Comparison of ENCODE assay signal across 17 cellular contexts in the genomic region with DNA sequence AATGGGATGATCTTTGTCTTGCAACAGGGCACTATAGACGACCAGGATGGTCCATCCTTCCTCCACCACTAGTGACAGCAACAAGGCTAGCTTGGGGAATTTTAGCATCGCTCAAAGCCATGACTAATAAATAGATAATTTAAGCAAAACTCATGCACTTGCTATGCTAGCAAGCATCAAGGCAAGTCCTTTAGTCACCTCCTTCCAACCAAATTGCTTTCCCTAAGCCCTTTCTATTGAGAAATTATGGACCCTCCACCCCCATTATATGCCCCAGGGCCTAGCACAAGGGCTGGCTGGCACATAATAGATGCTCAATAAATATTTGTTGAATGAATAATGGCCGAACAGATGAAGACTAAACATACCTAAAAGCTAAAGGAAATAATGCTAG. TPM values are rescaled to one million over a fixed set of nuclear protein-coding genes. Genes with fewer than 3 reads are reported as not detected.
A peak's percentile ranks its signal among the peaks of the same experiment; 100 is the strongest.
DNase-seq lines count a peak whose midpoint lies in the region; ATAC-seq, FAIRE-seq and TF ChIP-seq lines count a peak whose summit lies in the region.
"Had no signal": no experiment of that assay in that cellular context is flagged by ENCODE, and none has a peak within 500 bp of the region (broad histone marks: within the 10 kb centered on the region; RNA-seq: fewer than 3 reads in every experiment).

No MANE protein-coding gene starts in this region.

- no peaks in the 10 kb centered on the region for H3K36me3 ChIP-seq in astrocyte (ENCODE audit: insufficient read depth, low read length)
- no peaks in the 10 kb centered on the region for H3K36me3 ChIP-seq in keratinocyte (ENCODE audit: control insufficient read depth in 2 of 2, extremely low read depth in 1 of 2, insufficient read depth in 2 of 2, low read length in 2 of 2)
- H3K36me3 ChIP-seq in aorta (ENCODE audit: control insufficient read depth in 1 of 2, insufficient read depth in 2 of 2, low read length in 1 of 2), result no peaks in the 10 kb centered on the region
- H3K36me3 ChIP-seq: HAP-1, right lobe of liver had no signal

- intact Hi-C loops in aorta (cut with DNase I), result no loop called here

- H3K4me1 ChIP-seq in astrocyte (ENCODE audit: insufficient read depth, low read length) (peaks cover 21% of the 10 kb centered on the region), keratinocyte (ENCODE audit: control insufficient read depth, extremely low read depth, insufficient read depth, low read length) (peaks cover 56% of the 10 kb centered on the region), aorta (ENCODE audit: control insufficient read depth in 1 of 2, insufficient read depth in 2 of 2, low read length in 2 of 2) (no peaks in the 10 kb centered on the region)
- H3K4me1 ChIP-seq: HAP-1, right lobe of liver had no signal

- H3K4me3 Mint-ChIP-seq in astrocyte (ENCODE audit: unreplicated experiment) (no peak overlapping the region), type B pancreatic cell (no peak overlapping the region)
- H3K4me3 Mint-ChIP-seq: activated T-cell treated with anti-CD3 and anti-CD28 coated beads, Interleukin-2, amount 50 U/mL, for 4 hours; natural killer cell treated with Interleukin-12 subunit alpha and Interleukin-12 subunit beta and Interleukin-15 and Interleukin-18, amount 100 ng/mL, for 72 hours; stimulated activated memory B cell treated with anti-CD40 and anti-IgM and Interleukin-4, amounts not matched to agents 10 μg/mL and 1 μg/mL and 100 μg/mL, for 72 hours had no signal

- H3K27me3 Mint-ChIP-seq in astrocyte (ENCODE audit: low read depth, unreplicated experiment) (no peaks in the 10 kb centered on the region), type B pancreatic cell (no peaks in the 10 kb centered on the region)
- H3K27me3 Mint-ChIP-seq: stimulated activated memory B cell treated with anti-CD40 and anti-IgM and Interleukin-4, amounts not matched to agents 10 μg/mL and 1 μg/mL and 100 μg/mL, for 72 hours had no signal

- no peak overlapping the region for H3K27ac Mint-ChIP-seq in astrocyte (ENCODE audit: unreplicated experiment)
- H3K27ac Mint-ChIP-seq in type B pancreatic cell, result no peak overlapping the region
- H3K27ac Mint-ChIP-seq: natural killer cell treated with Interleukin-12 subunit alpha and Interleukin-12 subunit beta and Interleukin-15 and Interleukin-18, amount 100 ng/mL, for 72 hours; stimulated activated memory B cell treated with anti-CD40 and anti-IgM and Interleukin-4, amounts not matched to agents 10 μg/mL and 1 μg/mL and 100 μg/mL, for 72 hours had no signal

- dilution Hi-C loops in keratinocyte (cut with MboI; ENCODE audit: extremely low pct_ligation_motif_present, low sequenced_read_pairs), result no loop called here

- H3K4me2 ChIP-seq in astrocyte (ENCODE audit: low read length) (peak overlapping the region; percentile 58), keratinocyte (ENCODE audit: control insufficient read depth, extremely low read depth, insufficient read depth, low read depth, low read length) (peak overlapping the region; percentile 20)

- TF ChIP-seq CTCF in AG10803 (conservative IDR thresholded peaks at IDR 0.05; ENCODE audit: low read length), result no peak
- no peak for TF ChIP-seq CTCF in astrocyte (IDR thresholded peaks at IDR 0.05; ENCODE audit: insufficient read depth, low read depth, low read length)
- no peak for TF ChIP-seq CTCF in keratinocyte (optimal IDR thresholded peaks at IDR 0.05 in 1 of 3, IDR thresholded peaks at IDR 0.05 in 1 of 3, conservative IDR thresholded peaks at IDR 0.05 in 1 of 3; ENCODE audit: extremely low read depth in 1 of 3, insufficient read depth in 2 of 3, low read length in 3 of 3)
- TF ChIP-seq CTCF in type B pancreatic cell (conservative IDR thresholded peaks at IDR 0.05), result no peak

- peak overlapping the region; percentile 55 for H3K9ac ChIP-seq in astrocyte (ENCODE audit: low read length)
- H3K9ac ChIP-seq in keratinocyte (ENCODE audit: control insufficient read depth, extremely low read depth, insufficient read depth, low read length), result no peak overlapping the region

- H3K9me3 Mint-ChIP-seq in astrocyte (ENCODE audit: unreplicated experiment), result no peaks in the 10 kb centered on the region
- H3K9me3 Mint-ChIP-seq in type B pancreatic cell, result no peaks in the 10 kb centered on the region
- H3K9me3 Mint-ChIP-seq: activated T-cell treated with anti-CD3 and anti-CD28 coated beads, Interleukin-2, amount 50 U/mL, for 4 hours; natural killer cell treated with Interleukin-12 subunit alpha and Interleukin-12 subunit beta and Interleukin-15 and Interleukin-18, amount 100 ng/mL, for 72 hours; stimulated activated memory B cell treated with anti-CD40 and anti-IgM and Interleukin-4, amounts not matched to agents 10 μg/mL and 1 μg/mL and 100 μg/mL, for 72 hours had no signal

- H3K27me3 ChIP-seq in astrocyte (ENCODE audit: insufficient read depth, low read length) (no peaks in the 10 kb centered on the region), keratinocyte (ENCODE audit: control insufficient read depth, extremely low read depth, insufficient read depth, low read length) (peaks cover 3% of the 10 kb centered on the region), aorta (ENCODE audit: control insufficient read depth in 1 of 2, insufficient read depth in 2 of 2, low read length in 1 of 2) (no peaks in the 10 kb centered on the region)
- H3K27me3 ChIP-seq: right lobe of liver had no signal

- ATAC-seq in aorta (ENCODE audit: low FRiP score) (no peak), GM21723 (IDR thresholded peaks at IDR 0.05; ENCODE audit: unreplicated experiment) (no peak)
- ATAC-seq: activated T-cell treated with anti-CD3 and anti-CD28 coated beads, Interleukin-2, amount 50 U/mL, for 4 hours; natural killer cell treated with Interleukin-12 subunit alpha and Interleukin-12 subunit beta and Interleukin-15 and Interleukin-18, amount 100 ng/mL, for 72 hours; right lobe of liver; stimulated activated memory B cell treated with anti-CD40 and anti-IgM and Interleukin-4, amounts not matched to agents 10 μg/mL and 1 μg/mL and 100 μg/mL, for 72 hours had no signal

- H3K9me1 ChIP-seq in keratinocyte (ENCODE audit: control insufficient read depth, extremely low read depth, insufficient read depth, low read length), result no peaks in the 10 kb centered on the region

- FAIRE-seq in astrocyte (lab: Jason Lieb, UNC) (peak; percentile 99), keratinocyte (lab: Jason Lieb, UNC) (no peak)

- H4K20me1 ChIP-seq in astrocyte (ENCODE audit: insufficient read depth, low read length), result no peaks in the 10 kb centered on the region
- no peaks in the 10 kb centered on the region for H4K20me1 ChIP-seq in keratinocyte (ENCODE audit: control insufficient read depth, extremely low read depth, insufficient read depth, low read length)

- peak overlapping the region; percentile 78 for H3K27ac ChIP-seq in astrocyte (ENCODE audit: low read depth, low read length)
- peak overlapping the region; percentile 79 for H3K27ac ChIP-seq in keratinocyte (ENCODE audit: control insufficient read depth, insufficient read depth, low read length)
- no peak overlapping the region for H3K27ac ChIP-seq in aorta (ENCODE audit: low read depth in 1 of 2, low read length in 2 of 2)
- H3K27ac ChIP-seq: right lobe of liver had no signal

- WGBS in aorta, 2 donors, result 57 to 85% methylated on average over 3 of the region's 3 CpGs

- DNase-seq in AG10803 (ENCODE audit: low read depth), result peak; percentile 65
- DNase-seq in HT1080 (ENCODE audit: low read depth), result peak; percentile 80
- peak; percentile 70 for DNase-seq in astrocyte (ENCODE audit: low read depth)
- peak; percentile 77 for DNase-seq in keratinocyte (ENCODE audit: low read depth, low spot score)
- no peak for DNase-seq in aorta
- DNase-seq in NCI-H1694 (lab: John Stamatoyannopoulos, UW), result no peak
- no peak for DNase-seq in type B pancreatic cell (ENCODE audit: extremely low spot score, unreplicated experiment)
- DNase-seq: GDM1, NCI-H1092 treated with DMSO at 0.1 percent for 48 hours, NCI-H2227 treated with DMSO at 0.1 percent for 48 hours had no signal

- H3K9me3 ChIP-seq in astrocyte (ENCODE audit: insufficient read depth, low read depth, low read length), result no peaks in the 10 kb centered on the region
- no peaks in the 10 kb centered on the region for H3K9me3 ChIP-seq in keratinocyte (ENCODE audit: control insufficient read depth, low read depth, low read length)
- H3K9me3 ChIP-seq in aorta (ENCODE audit: control insufficient read depth, low read length), result no peaks in the 10 kb centered on the region
- H3K9me3 ChIP-seq: HAP-1, right lobe of liver had no signal

- H3K4me3 ChIP-seq in AG10803 (ENCODE audit: low read length) (no peak overlapping the region), astrocyte (ENCODE audit: insufficient read depth, low read depth, low read length) (peak overlapping the region; percentile 17), keratinocyte (ENCODE audit: control insufficient read depth in 2 of 3, extremely low read depth in 1 of 3, insufficient read depth in 2 of 3, low read depth in 1 of 3, low read length in 3 of 3) (no peak overlapping the region), aorta (ENCODE audit: low read length in 2 of 2) (no peak overlapping the region)
- H3K4me3 ChIP-seq: HAP-1, right lobe of liver had no signal

- H2AFZ ChIP-seq in astrocyte (ENCODE audit: low read depth, low read length), result no peak overlapping the region
- no peak overlapping the region for H2AFZ ChIP-seq in keratinocyte (ENCODE audit: control insufficient read depth, low read length)

- H3K79me2 ChIP-seq in astrocyte (ENCODE audit: insufficient read depth, low read length) (no peaks in the 10 kb centered on the region), keratinocyte (ENCODE audit: control insufficient read depth, insufficient read depth, low read length) (no peaks in the 10 kb centered on the region)

- H3K36me3 Mint-ChIP-seq in astrocyte (ENCODE audit: low read depth, unreplicated experiment), result no peaks in the 10 kb centered on the region
- no peaks in the 10 kb centered on the region for H3K36me3 Mint-ChIP-seq in type B pancreatic cell
- H3K36me3 Mint-ChIP-seq: CD4-positive, alpha-beta memory T cell; natural killer cell treated with Interleukin-12 subunit alpha and Interleukin-12 subunit beta and Interleukin-15 and Interleukin-18, amount 100 ng/mL, for 72 hours; stimulated activated memory B cell treated with anti-CD40 and anti-IgM and Interleukin-4, amounts not matched to agents 10 μg/mL and 1 μg/mL and 100 μg/mL, for 72 hours had no signal

- H3K4me1 Mint-ChIP-seq in astrocyte (ENCODE audit: low read depth, unreplicated experiment) (peaks cover 18% of the 10 kb centered on the region), type B pancreatic cell (ENCODE audit: unreplicated experiment) (no peaks in the 10 kb centered on the region)

RNA-seq across cellular contexts. Expression of a gene that starts 28.6 kb away (rescaled TPM):
- 7.7 and 9.2 TPM in 2 replicates for total RNA-seq in HT1080 (2014; rRNA removed; shearing (Covaris generic))
- 1.9 and 2.0 TPM in 2 replicates for polyA plus RNA-seq in HT1080 (2015; cell fraction: cytosol; rRNA removed)
- 5.1 and 6.0 TPM in 2 replicates for polyA plus RNA-seq in HT1080 (2015; cell fraction: nucleus; rRNA removed)
- total RNA-seq in astrocyte (21.1 and 22.8 TPM in 2 replicates), aorta (10 to 100 TPM in 1 of 2 donors, 1 to 10 TPM in 1; 9.2 to 30.6 TPM), type B pancreatic cell (ENCODE audit: low replicate concordance) (10.0 and 17.0 TPM in 2 replicates)
- polyA plus RNA-seq in keratinocyte (38.4 to 50.7 TPM (median 44.5 TPM) in 3 replicates), aorta (10 to 100 TPM in 1 of 2 donors, 1 to 10 TPM in 1; 1.6 to 11.1 TPM)
- polyA plus RNA-seq in keratinocyte (2011; ENCODE audit: low read depth), result 2.6 TPM
- 37.8 and 48.9 TPM in 2 replicates for polyA plus RNA-seq in keratinocyte (2011; cell fraction: cytosol; rRNA removed)
- 101 and 109 TPM in 2 replicates for polyA plus RNA-seq in keratinocyte (2011; cell fraction: nucleus; rRNA removed)
- 15.5 and 31.5 TPM in 2 replicates for polyA plus RNA-seq in keratinocyte (2012; ENCODE audit: low replicate concordance)
- polyA minus RNA-seq in keratinocyte, result 62.7 to 90.5 TPM (median 64.4 TPM) in 3 replicates
- 54.5 TPM for polyA minus RNA-seq in keratinocyte (2011; cell fraction: cytosol; rRNA and poly(A)+ RNA removed)
- polyA minus RNA-seq in keratinocyte (2011; cell fraction: nucleus; rRNA and poly(A)+ RNA removed), result 84.2 and 102 TPM in 2 replicates
- total RNA-seq: natural killer cell treated with Interleukin-12 subunit alpha and Interleukin-12 subunit beta and Interleukin-15 and Interleukin-18, amount 100 ng/mL, for 72 hours had no signal

Comparison
In these comparisons a context has a peak if more than half of its experiments do, and no peak if none do; other contexts are left out.
1. DNase-seq: peak in AG10803 (single experiment), HT1080 (single experiment), astrocyte (single experiment) and keratinocyte (single experiment); none in aorta (0 of 2), NCI-H1694 (single experiment) and type B pancreatic cell (single experiment).
2. H3K27ac ChIP-seq: peak in astrocyte (single experiment) and keratinocyte (single experiment); none in aorta (0 of 2).